In the genomic region with DNA sequence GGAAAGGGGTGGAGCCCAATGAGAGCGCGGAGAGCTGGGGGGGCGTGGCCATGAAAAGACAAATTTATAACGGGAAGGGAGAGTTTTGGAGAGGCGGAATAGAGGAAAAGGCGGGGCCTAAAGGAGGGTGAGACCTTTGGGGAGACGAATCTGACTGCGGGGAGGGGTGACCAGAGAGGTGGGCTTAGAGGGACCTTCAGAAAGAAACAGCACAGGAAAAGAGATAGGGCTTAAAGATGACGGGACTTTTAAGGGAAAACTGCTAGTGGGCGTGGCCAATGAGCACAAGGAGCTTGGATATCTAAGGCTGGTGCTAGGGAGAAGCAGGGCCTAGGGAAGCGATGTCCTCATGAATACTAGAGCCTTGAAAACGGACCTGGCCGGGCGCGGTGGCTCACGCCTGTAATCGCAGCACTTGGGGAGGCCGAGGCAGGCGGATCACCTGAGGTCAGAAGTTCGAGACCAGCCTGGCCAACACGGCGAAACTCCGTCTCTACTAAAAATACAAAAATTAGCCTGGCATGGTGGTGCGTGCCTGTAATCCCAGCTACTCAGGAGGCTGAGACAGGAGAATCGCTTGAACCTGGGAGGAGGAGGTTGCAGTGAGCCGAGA, we compare ENCODE assay signal across 10 cellular contexts. TPM values are rescaled to one million over a fixed set of nuclear protein-coding genes. Genes with fewer than 3 reads are reported as not detected.
DNase-seq lines count a peak whose midpoint lies in the region; ATAC-seq and TF ChIP-seq lines count a peak whose summit lies in the region.
"Not testable (repeated sequence)": the region's sequence is repeated elsewhere in the genome, so short reads cannot be mapped to it uniquely, and the experiment has no call there.
"Had no signal": no experiment of that assay in that cellular context is flagged by ENCODE, and none has a peak within 500 bp of the region (broad histone marks: within the 10 kb centered on the region; RNA-seq: fewer than 3 reads in every experiment).

No MANE protein-coding gene starts in this region.

- H2BK5ac ChIP-seq in H9 (ENCODE audit: insufficient read length, low read length) = not testable (repeated sequence)

- not testable (repeated sequence) for H2BK20ac ChIP-seq in H9 (ENCODE audit: low read depth, low read length, poor library complexity, severe bottlenecking)

- H3K23ac ChIP-seq in H9 (ENCODE audit: insufficient read length, low read depth, low read length) = not testable (repeated sequence)

- peak overlapping the region; percentile 66 to 88 for H3K4me3 Mint-ChIP-seq in H9
- peak overlapping the region; percentile 64 for H3K4me3 Mint-ChIP-seq in T-helper 17 cell

- H3K4me1 ChIP-seq in BLaER1 treated with 17β-estradiol and CSF1 and Interleukin-3, amounts not matched to agents 10 nM and 100 nM = peaks cover 11 to 17% (median 15%) of the 10 kb centered on the region in 10 experiments
- H3K4me1 ChIP-seq in H9 (ENCODE audit: insufficient read depth, low read length) = not testable (repeated sequence)

- not testable (repeated sequence) for H2AK5ac ChIP-seq in H9 (ENCODE audit: insufficient read length, low read length)

- peak overlapping the region; percentile 2 to 98 (median 91); a peak in 6 of 7 replicates for H3K27ac Mint-ChIP-seq in H9
- not testable (repeated sequence) for H3K27ac Mint-ChIP-seq in T-helper 17 cell

- H3K4me1 Mint-ChIP-seq in H9 (peaks cover 14 to 35% of the 10 kb centered on the region in 2 experiments), T-helper 17 cell (peaks cover 18% of the 10 kb centered on the region)

- not testable (repeated sequence) for H4K5ac ChIP-seq in H9 (ENCODE audit: insufficient read length, low read depth, low read length)

- not testable (repeated sequence) for H3K36me3 ChIP-seq in BLaER1 treated with 17β-estradiol and CSF1 and Interleukin-3, amounts not matched to agents 10 nM and 100 nM

- peaks cover 41 to 55% (median 50%) of the 10 kb centered on the region in 11 experiments for H3K27me3 ChIP-seq in BLaER1 treated with 17β-estradiol and CSF1 and Interleukin-3, amounts not matched to agents 10 nM and 100 nM
- not testable (repeated sequence) for H3K27me3 ChIP-seq in H9 (ENCODE audit: insufficient read depth, low read length)

- not testable (repeated sequence) for H3K79me2 ChIP-seq in H9 (ENCODE audit: insufficient read depth, low read length)

- H3K27me3 Mint-ChIP-seq in H9 (ENCODE audit: low read depth) (peaks cover 32% of the 10 kb centered on the region), T-helper 17 cell (peaks cover 46% of the 10 kb centered on the region)

- H3K4ac ChIP-seq in H9 (ENCODE audit: low read depth, low read length) = not testable (repeated sequence)

- peaks cover 14% of the 10 kb centered on the region for H3K23me2 ChIP-seq in H9 (ENCODE audit: insufficient read length, low read depth, low read length, poor library complexity, severe bottlenecking)

- H2BK15ac ChIP-seq in H9 (ENCODE audit: low read depth, low read length) = not testable (repeated sequence)

- not testable (repeated sequence) for H3K27ac ChIP-seq in BLaER1 treated with 17β-estradiol and CSF1 and Interleukin-3, amounts not matched to agents 10 nM and 100 nM; H9 (ENCODE audit: insufficient read length, low read depth, low read length)
- peak overlapping the region; percentile 100 for H3K27ac ChIP-seq in angular gyrus (ENCODE audit: low read depth, low read length)

- H3K4me3 ChIP-seq in BLaER1 treated with 17β-estradiol and CSF1 and Interleukin-3, amounts not matched to agents 10 nM and 100 nM = 0 out of 20 replicates have a peak overlapping the region, but pooled peaks of 1 of the 10 experiments have one; percentile 66
- peak overlapping the region; percentile 10 for H3K4me3 ChIP-seq in fibroblast of mammary gland (ENCODE audit: control insufficient read depth, low read depth, low read length)

- H3K9me3 ChIP-seq in BLaER1 treated with 17β-estradiol and CSF1 and Interleukin-3, amounts not matched to agents 10 nM and 100 nM (replicated peaks in 1 of 11); H9 (ENCODE audit: control insufficient read depth, low read depth, low read length); T-helper 17 cell (ENCODE audit: control insufficient read depth, low read length, poor library complexity, severe bottlenecking): not testable (repeated sequence)

- not testable (repeated sequence) for H3K79me1 ChIP-seq in H9 (ENCODE audit: insufficient read depth, low read depth, low read length, poor library complexity, severe bottlenecking)

- WGBS in H9 (ENCODE audit: extremely low coverage, insufficient read length, low lambda C conversion rate) = no CpG with 5 or more reads among the region's 26 CpGs

- H4K91ac ChIP-seq in H9 (ENCODE audit: insufficient read length, low read depth, low read length) = not testable (repeated sequence)

- not testable (repeated sequence) for ATAC-seq in T-helper 17 cell

- H3K18ac ChIP-seq in H9 (ENCODE audit: insufficient read length, low read depth, low read length) = not testable (repeated sequence)

- H2BK12ac ChIP-seq in H9 (ENCODE audit: insufficient read length, low read depth, low read length) = not testable (repeated sequence)

- H4K20me1 ChIP-seq in BLaER1 treated with 17β-estradiol and CSF1 and Interleukin-3, amounts not matched to agents 10 nM and 100 nM = peaks cover 0 to 15% (median 0%) of the 10 kb centered on the region in 11 experiments; a peak in 3 of 22 replicates
- H4K20me1 ChIP-seq in H9 (ENCODE audit: control insufficient read depth, insufficient read depth, insufficient read length) = not testable (repeated sequence)

- H3K4me2 ChIP-seq in BLaER1 treated with 17β-estradiol and CSF1 and Interleukin-3, amounts not matched to agents 10 nM and 100 nM = peak overlapping the region; percentile 69 to 91 (median 86)
- H3K4me2 ChIP-seq in H9 (ENCODE audit: insufficient read depth, insufficient read length, low read length) = peak overlapping the region; percentile 76

- not testable (repeated sequence) for H2BK120ac ChIP-seq in H9 (ENCODE audit: low read depth, low read length, poor library complexity, severe bottlenecking)

- not testable (repeated sequence) for H3K56ac ChIP-seq in H9 (ENCODE audit: insufficient read length, low read depth, low read length)

- H3K9me3 Mint-ChIP-seq in H9 = not testable (repeated sequence)

- not testable (repeated sequence) for H3K9ac ChIP-seq in BLaER1 treated with 17β-estradiol and CSF1 and Interleukin-3, amounts not matched to agents 10 nM and 100 nM; H9 (ENCODE audit: extremely low read depth, insufficient read length, low read length)

- not testable (repeated sequence) for H3K14ac ChIP-seq in H9 (ENCODE audit: insufficient read depth, low read length)

- not testable (repeated sequence) for H4K8ac ChIP-seq in H9 (replicated peaks; ENCODE audit: insufficient read length, low read depth, low read length)

- H3T11ph ChIP-seq in H9 (ENCODE audit: low read length) = not testable (repeated sequence)

- not testable (repeated sequence) for H2AFZ ChIP-seq in H9 (ENCODE audit: low read length)

- not testable (repeated sequence) for H3K36me3 Mint-ChIP-seq in H9 (ENCODE audit: insufficient read depth in 1 of 3, low read depth in 3 of 3)
- H3K36me3 Mint-ChIP-seq in T-helper 17 cell (ENCODE audit: low read depth) = peaks cover 11% of the 10 kb centered on the region

- not testable (repeated sequence) for TF ChIP-seq CTCF in H9 (conservative IDR thresholded peaks at IDR 0.05); fibroblast of mammary gland (conservative IDR thresholded peaks at IDR 0.05; ENCODE audit: control insufficient read depth, insufficient read depth, low read depth, low read length)

- DNase-seq in H9 = peak; percentile 96
- DNase-seq in NCI-H2196 treated with DMSO at 0.1 percent for 48 hours (lab: John Stamatoyannopoulos, UW; ENCODE audit: unreplicated experiment) = peak; percentile 90
- not testable (repeated sequence) for DNase-seq in T-helper 17 cell
- DNase-seq in fibroblast of mammary gland (ENCODE audit: low read depth) = peak; percentile 12
- peak; percentile 27 for DNase-seq in middle frontal gyrus (ENCODE audit: extremely low spot score, low spot score)
- DNase-seq in stimulated activated CD4-positive, alpha-beta T cell treated with anti-CD3 and anti-CD28 coated beads, Interleukin-1b, Interleukin-23, amount 100 ng/mL, for 48 hours = peak; percentile 75

RNA-seq across cellular contexts. Expression of a gene that starts 1.9 kb away (rescaled TPM):
- 29.9 and 36.9 TPM in 2 replicates for total RNA-seq in H9 (2021)
- total RNA-seq in T-helper 17 cell = not detected

RNA-seq across cellular contexts. Expression of a gene that starts 13.5 kb away (rescaled TPM):
- total RNA-seq in H9 (2021) (3.1 and 3.6 TPM in 2 replicates), T-helper 17 cell (not detected)
- total RNA-seq: glomerular endothelial cell had no signal

RNA-seq across cellular contexts. Expression of a gene that starts 17.9 kb away (rescaled TPM):
- 0.83 and 1.1 TPM in 2 replicates for total RNA-seq in H9 (2021)
- not detected for total RNA-seq in T-helper 17 cell
- total RNA-seq: colonic mucosa, glomerular endothelial cell had no signal

RNA-seq across cellular contexts. Expression of a gene that starts 30.1 kb away (rescaled TPM):
- total RNA-seq in H9 (2021) (18.4 and 18.8 TPM in 2 replicates), T-helper 17 cell (100 to 1,000 TPM; 128 to 140 TPM)

RNA-seq across cellular contexts. Expression of a gene that starts 32.1 kb away (rescaled TPM):
- total RNA-seq in H9 (2021) = 0.68 and 1.8 TPM in 2 replicates
- total RNA-seq in T-helper 17 cell = 10 to 100 TPM; 63.0 to 73.7 TPM
- total RNA-seq: glomerular endothelial cell had no signal

Comparison
In these comparisons a context has a peak if more than half of its experiments do, and no peak if none do; other contexts are left out.
1. RNA of a gene that starts 1.9 kb away (total RNA-seq): 29.9 to 36.9 TPM in H9; not detected in T-helper 17 cell; every median in the first group is over 10 times any median in the second.